ENCODE assay signal across 8 cellular contexts in genomic region chr9:128771745-128772519, GRCh38. TPM values are rescaled to one million over a fixed set of nuclear protein-coding genes. Genes with fewer than 3 reads are reported as not detected.
DNase-seq lines count a peak whose midpoint lies in the region; ATAC-seq, FAIRE-seq and TF ChIP-seq lines count a peak whose summit lies in the region.

TSS of gene ZER1 (minus strand) at chr9:128771927. CDS start at chr9:128755565, 16,362 bp downstream.

- BruUV-seq in PC-9 (replicated peaks; lab: Mats Ljungman, UMichigan): TSS peak; percentile 73

- POLR2A ChIA-PET in PC-9 (lab: Charles Lee; ENCODE audit: unreplicated experiment): interaction anchor here (0.6 to 0.8 kb wide), 3 partner anchors 48 to 723 kb away, joined by 5 to 13 read pairs (median 6); partner anchors contain the start of gene ZDHHC12

- H3K27ac ChIP-seq in PC-9 (peak within 1 kb of the TSS; percentile 74), esophagus (ENCODE audit: low read depth in 2 of 2, low read length in 1 of 2) (peak within 1 kb of the TSS; percentile 98 to 99), muscle layer of colon (ENCODE audit: low read depth, low read length) (peak within 1 kb of the TSS; percentile 86)

- DNase-seq in D721Med (ENCODE audit: insufficient read length, low spot score): peak; percentile 98
- DNase-seq in PC-9: peak; percentile 77 to 95
- peak; percentile 96 for DNase-seq in activated T-cell treated with anti-CD3 and anti-CD28 coated beads, Interleukin-2, amount 50 U/mL, for 1 hour
- DNase-seq in stimulated activated CD8-positive, alpha-beta memory T cell treated with anti-CD3 and anti-CD28 coated beads, Interleukin-7, amount 100 ng/mL, for 1 hour (ENCODE audit: low read depth in 2 of 2): peak; percentile 86 to 87

- peak; percentile 91 for ATAC-seq in GM21529 (IDR thresholded peaks at IDR 0.05; ENCODE audit: unreplicated experiment)

- H3K27me3 ChIP-seq in PC-9 (ENCODE audit: insufficient read depth, low read depth) (no peaks in the 10 kb centered on the region), esophagus (ENCODE audit: control insufficient read depth in 1 of 2, insufficient read depth in 2 of 2, low read length in 2 of 2) (no peaks in the 10 kb centered on the region), muscle layer of colon (ENCODE audit: control insufficient read depth in 1 of 2, insufficient read depth in 2 of 2, low read length in 2 of 2) (no peaks in the 10 kb centered on the region)

- H3K4me1 ChIP-seq in PC-9 (replicated peaks; ENCODE audit: insufficient read depth) (peaks cover 11% of the 10 kb centered on the region; the same call in 1 of the 2 replicates), esophagus (ENCODE audit: control insufficient read depth in 2 of 2, insufficient read depth in 2 of 2, low read length in 1 of 2) (no peaks in the 10 kb centered on the region), muscle layer of colon (ENCODE audit: insufficient read depth, low read length) (peaks cover 19% of the 10 kb centered on the region)

- H3K9me2 ChIP-seq in PC-9 (ENCODE audit: insufficient read depth): no peaks in the 10 kb centered on the region

- TF ChIP-seq EP300 in Ishikawa (IDR thresholded peaks at IDR 0.05; ENCODE audit: borderline replicate concordance): no peak

- no peak for FAIRE-seq in D721Med (lab: Jason Lieb, UNC)

- H2AFZ ChIP-seq in PC-9: peak within 1 kb of the TSS; percentile 85

- H4K20me1 ChIP-seq in PC-9 (ENCODE audit: insufficient read depth): no peaks in the 10 kb centered on the region

- H3K4me2 ChIP-seq in PC-9: peak within 1 kb of the TSS; percentile 89

- H3K79me2 ChIP-seq in PC-9 (ENCODE audit: low read depth): peaks cover 31% of the 10 kb centered on the region

- H3K36me3 ChIP-seq in PC-9 (ENCODE audit: low read depth) (no peaks in the 10 kb centered on the region; the same call in 1 of the 2 replicates), esophagus (ENCODE audit: control insufficient read depth in 2 of 2, insufficient read depth in 2 of 2, low read length in 1 of 2) (no peaks in the 10 kb centered on the region), muscle layer of colon (ENCODE audit: insufficient read depth, low read length) (peaks cover 11% of the 10 kb centered on the region)

- H3K4me3 ChIP-seq in PC-9 (peak within 1 kb of the TSS; percentile 80), esophagus (ENCODE audit: low read depth in 1 of 2, low read length in 2 of 2) (peak within 1 kb of the TSS; percentile 85 to 98), muscle layer of colon (ENCODE audit: low read depth in 1 of 2, low read length in 2 of 2) (peak within 1 kb of the TSS; percentile 90 to 93)

- CTCF ChIA-PET in PC-9 (lab: Charles Lee): interaction anchor here (0.6 kb wide), 1 partner anchor 321 kb away, joined by 5 read pairs; no protein-coding TSS in a partner anchor

- intact Hi-C loops in PC-9 (cut with micrococcal nuclease; ENCODE audit: unreplicated experiment): loop anchor here (1.0 kb wide), 3 partner anchors 15 to 137 kb away; partner anchors contain the start of genes TBC1D13 and ZDHHC12

- TF ChIP-seq RAD21 in Ishikawa (IDR thresholded peaks at IDR 0.05; ENCODE audit: low read depth): no peak; the same call in 1 of the 2 replicates

- H3F3A ChIP-seq in PC-9 (ENCODE audit: insufficient read depth, low read depth): peaks cover 34% of the 10 kb centered on the region

- TF ChIP-seq CTCF in D721Med (IDR thresholded peaks at IDR 0.05; ENCODE audit: insufficient read depth, missing control alignments) (no peak), PC-9 (conservative IDR thresholded peaks at IDR 0.05) (no peak)

- 1 to 3% methylated on average over 63 to 72 of the region's 72 CpGs for WGBS in esophagus, 2 donors

- peak within 1 kb of the TSS; percentile 82 for H3K9ac ChIP-seq in muscle layer of colon (ENCODE audit: low read length)

- H3K9me3 ChIP-seq in PC-9 (ENCODE audit: insufficient read depth, low read depth): no peaks in the 10 kb centered on the region
- H3K9me3 ChIP-seq in esophagus (ENCODE audit: control insufficient read depth in 2 of 2, insufficient read depth in 1 of 2, low read depth in 1 of 2, low read length in 1 of 2): no peaks in the 10 kb centered on the region
- no peaks in the 10 kb centered on the region for H3K9me3 ChIP-seq in muscle layer of colon (ENCODE audit: low read length)

TF ChIP-seq in Ishikawa, 13 proteins besides CTCF, POLR2A, EP300 and RAD21:
- TF ChIP-seq EGR1 (IDR thresholded peaks at IDR 0.05) (peak; percentile 42), CREB1 (IDR thresholded peaks at IDR 0.05; ENCODE audit: low read depth) (peak; percentile 78), ZBTB7A (IDR thresholded peaks at IDR 0.05; ENCODE audit: low read depth) (peak; percentile 48; the same call in 1 of the 2 replicates), NFIC (IDR thresholded peaks at IDR 0.05) (no peak), TCF12 (IDR thresholded peaks at IDR 0.05; ENCODE audit: low read depth) (peak; percentile 57; the same call in 1 of the 2 replicates), FOXM1 (IDR thresholded peaks at IDR 0.05; ENCODE audit: borderline replicate concordance, low read depth) (no peak), CEBPB (IDR thresholded peaks at IDR 0.05) (no peak; the same call in 1 of the 2 replicates), TAF1 (IDR thresholded peaks at IDR 0.05; ENCODE audit: low read depth) (peak; percentile 93), YY1 (IDR thresholded peaks at IDR 0.05; ENCODE audit: low read depth) (no peak)
- TF ChIP-seq, protein P1, sequence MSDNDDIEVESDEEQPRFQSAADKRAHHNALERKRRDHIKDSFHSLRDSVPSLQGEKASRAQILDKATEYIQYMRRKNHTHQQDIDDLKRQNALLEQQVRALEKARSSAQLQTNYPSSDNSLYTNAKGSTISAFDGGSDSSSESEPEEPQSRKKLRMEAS (IDR thresholded peaks at IDR 0.05): peak; percentile 65
- TF ChIP-seq, protein P2, sequence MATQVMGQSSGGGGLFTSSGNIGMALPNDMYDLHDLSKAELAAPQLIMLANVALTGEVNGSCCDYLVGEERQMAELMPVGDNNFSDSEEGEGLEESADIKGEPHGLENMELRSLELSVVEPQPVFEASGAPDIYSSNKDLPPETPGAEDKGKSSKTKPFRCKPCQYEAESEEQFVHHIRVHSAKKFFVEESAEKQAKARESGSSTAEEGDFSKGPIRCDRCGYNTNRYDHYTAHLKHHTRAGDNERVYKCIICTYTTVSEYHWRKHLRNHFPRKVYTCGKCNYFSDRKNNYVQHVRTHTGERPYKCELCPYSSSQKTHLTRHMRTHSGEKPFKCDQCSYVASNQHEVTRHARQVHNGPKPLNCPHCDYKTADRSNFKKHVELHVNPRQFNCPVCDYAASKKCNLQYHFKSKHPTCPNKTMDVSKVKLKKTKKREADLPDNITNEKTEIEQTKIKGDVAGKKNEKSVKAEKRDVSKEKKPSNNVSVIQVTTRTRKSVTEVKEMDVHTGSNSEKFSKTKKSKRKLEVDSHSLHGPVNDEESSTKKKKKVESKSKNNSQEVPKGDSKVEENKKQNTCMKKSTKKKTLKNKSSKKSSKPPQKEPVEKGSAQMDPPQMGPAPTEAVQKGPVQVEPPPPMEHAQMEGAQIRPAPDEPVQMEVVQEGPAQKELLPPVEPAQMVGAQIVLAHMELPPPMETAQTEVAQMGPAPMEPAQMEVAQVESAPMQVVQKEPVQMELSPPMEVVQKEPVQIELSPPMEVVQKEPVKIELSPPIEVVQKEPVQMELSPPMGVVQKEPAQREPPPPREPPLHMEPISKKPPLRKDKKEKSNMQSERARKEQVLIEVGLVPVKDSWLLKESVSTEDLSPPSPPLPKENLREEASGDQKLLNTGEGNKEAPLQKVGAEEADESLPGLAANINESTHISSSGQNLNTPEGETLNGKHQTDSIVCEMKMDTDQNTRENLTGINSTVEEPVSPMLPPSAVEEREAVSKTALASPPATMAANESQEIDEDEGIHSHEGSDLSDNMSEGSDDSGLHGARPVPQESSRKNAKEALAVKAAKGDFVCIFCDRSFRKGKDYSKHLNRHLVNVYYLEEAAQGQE (IDR thresholded peaks at IDR 0.05; ENCODE audit: low read depth): no peak
- TF ChIP-seq, protein P3, sequence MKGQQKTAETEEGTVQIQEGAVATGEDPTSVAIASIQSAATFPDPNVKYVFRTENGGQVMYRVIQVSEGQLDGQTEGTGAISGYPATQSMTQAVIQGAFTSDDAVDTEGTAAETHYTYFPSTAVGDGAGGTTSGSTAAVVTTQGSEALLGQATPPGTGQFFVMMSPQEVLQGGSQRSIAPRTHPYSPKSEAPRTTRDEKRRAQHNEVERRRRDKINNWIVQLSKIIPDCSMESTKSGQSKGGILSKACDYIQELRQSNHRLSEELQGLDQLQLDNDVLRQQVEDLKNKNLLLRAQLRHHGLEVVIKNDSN (IDR thresholded peaks at IDR 0.05): peak; percentile 50; the same call in 1 of the 2 replicates

RNA-seq across cellular contexts. Expression of gene ZER1, which starts in this region (rescaled TPM):
- total RNA-seq in PC-9 (2021): 65.2 and 70.0 TPM in 2 replicates
- 10 to 100 TPM; 15.1 to 16.8 TPM for polyA plus RNA-seq in esophagus

Comparison
In these comparisons a context has a peak if more than half of its experiments do, and no peak if none do; other contexts are left out.
1. Peak in every context shown above with its lines: DNase-seq, ATAC-seq, H3K4me3 ChIP-seq and H3K27ac ChIP-seq.